ENCODE assay signal across 8 cellular contexts in genomic region chr2:218711550-218711929, GRCh38. TPM values are rescaled to one million over a fixed set of nuclear protein-coding genes. Genes with fewer than 3 reads are reported as not detected.
DNase-seq lines count a peak whose midpoint lies in the region; ATAC-seq lines count a peak whose summit lies in the region.

No MANE protein-coding gene starts in this region.

- H3K27ac ChIP-seq in SJCRH30 = peak overlapping the region; percentile 63

- H3K9me3 ChIP-seq in SJCRH30 (replicated peaks) = no peaks in the 10 kb centered on the region

- no peaks in the 10 kb centered on the region for H3K27me3 ChIP-seq in SJCRH30

- H3K36me3 ChIP-seq in SJCRH30 = peaks cover 12% of the 10 kb centered on the region

- no peak for ATAC-seq in GM21360 (IDR thresholded peaks at IDR 0.05; ENCODE audit: unreplicated experiment)
- ATAC-seq in esophagus mucosa = no peak

- H3K4me1 ChIP-seq in SJCRH30 = 0 out of 2 replicates have a peak, but pooled peaks cover 2% of the 10 kb centered on the region

- H3K4me3 ChIP-seq in SJCRH30 = peak overlapping the region; percentile 81

- DNase-seq in DMS 273 (lab: John Stamatoyannopoulos, UW; ENCODE audit: unreplicated experiment) (peak; percentile 24), DMS 273 treated with DMSO at 0.1 percent for 48 hours (lab: John Stamatoyannopoulos, UW) (no peak), SJCRH30 (no peak), fibroblast of peridontal ligament (ENCODE audit: extremely low read depth) (peak; percentile 20), renal cortical epithelial cell (ENCODE audit: low read depth) (peak; percentile 88), cerebellar nuclear complex (lab: John Stamatoyannopoulos, UW) (no peak)

RNA-seq across cellular contexts. Expression of gene TTLL4, which starts 0.9 kb away (rescaled TPM):
- total RNA-seq in SJCRH30 (2014; rRNA removed; shearing (Covaris generic)) = 52.1 and 60.8 TPM in 2 replicates
- total RNA-seq in renal cortical epithelial cell = 4.9 and 17.9 TPM in 2 replicates
- total RNA-seq in esophagus mucosa = 14.0 TPM

RNA-seq across cellular contexts. Expression of gene STK36, which starts 39.7 kb away (rescaled TPM):
- 11.2 and 14.9 TPM in 2 replicates for total RNA-seq in SJCRH30 (2014; rRNA removed; shearing (Covaris generic))
- total RNA-seq in renal cortical epithelial cell = 9.2 and 50.5 TPM in 2 replicates
- 12.0 TPM for total RNA-seq in esophagus mucosa

RNA-seq across cellular contexts. Expression of gene RNF25, which starts 39.7 kb away (rescaled TPM):
- total RNA-seq in SJCRH30 (2014; rRNA removed; shearing (Covaris generic)) = 18.5 and 22.6 TPM in 2 replicates
- total RNA-seq in renal cortical epithelial cell = 21.1 and 29.5 TPM in 2 replicates
- total RNA-seq in esophagus mucosa = 15.3 TPM

RNA-seq across cellular contexts. Expression of gene BCS1L, which starts 52.1 kb away (rescaled TPM):
- 33.7 and 34.6 TPM in 2 replicates for total RNA-seq in SJCRH30 (2014; rRNA removed; shearing (Covaris generic))
- total RNA-seq in renal cortical epithelial cell (30.0 and 35.6 TPM in 2 replicates), esophagus mucosa (43.9 TPM)

RNA-seq across cellular contexts. Expression of gene ZNF142, which starts 52.1 kb away (rescaled TPM):
- total RNA-seq in SJCRH30 (2014; rRNA removed; shearing (Covaris generic)) = 14.6 and 15.0 TPM in 2 replicates
- total RNA-seq in renal cortical epithelial cell = 3.5 and 15.6 TPM in 2 replicates
- total RNA-seq in esophagus mucosa = 13.8 TPM

Comparison
In these comparisons a context has a peak if more than half of its experiments do, and no peak if none do; other contexts are left out.
1. DNase-seq: peak in DMS 273 (single experiment), fibroblast of peridontal ligament (single experiment) and renal cortical epithelial cell (single experiment); none in DMS 273 treated with DMSO at 0.1 percent for 48 hours (single experiment), SJCRH30 (0 of 2) and cerebellar nuclear complex (0 of 2).